8 cellular contexts compared by ENCODE assay signal in genomic region chr3:94234177-94234788, GRCh38.
DNase-seq lines count a peak whose midpoint lies in the region; ATAC-seq and TF ChIP-seq lines count a peak whose summit lies in the region.

No MANE protein-coding gene starts in this region.

- H3K27me3 ChIP-seq in breast epithelium (no peaks in the 10 kb centered on the region), smooth muscle cell (ENCODE audit: low read depth) (no peaks in the 10 kb centered on the region)

- H3K4me2 ChIP-seq in smooth muscle cell, result no peak overlapping the region

- no peak overlapping the region for H3K4me3 Mint-ChIP-seq in MCF 10A (ENCODE audit: unreplicated experiment)

- H3F3A ChIP-seq in smooth muscle cell (ENCODE audit: low read depth), result no peaks in the 10 kb centered on the region

- H3K9ac ChIP-seq in smooth muscle cell (ENCODE audit: low read depth), result no peak overlapping the region

- no peaks in the 10 kb centered on the region for H3K4me1 Mint-ChIP-seq in MCF 10A (ENCODE audit: insufficient read depth, unreplicated experiment)

- CTCF ChIA-PET in MCF 10A (lab: Yijun Ruan, JAX), result interaction anchor here (0.5 to 2.0 kb wide), 39 partner anchors 8 to 1198 kb away, joined by 3 to 30 read pairs (median 4); no protein-coding TSS in a partner anchor

- POLR2A ChIA-PET in MCF 10A (lab: Yijun Ruan, JAX), result interaction anchor here (1.0 kb wide), 1 partner anchor 72 kb away, joined by 3 read pairs; no protein-coding TSS in a partner anchor

- no TSS peak for BruUV-seq in MCF 10A (replicated peaks; lab: Mats Ljungman, UMichigan)

- DNase-seq in MCF 10A (ENCODE audit: unreplicated experiment) (peak; percentile 55), breast epithelium (ENCODE audit: low spot score in 2 of 2) (no peak), RKO (ENCODE audit: low spot score) (peak; percentile 66), fibroblast of pulmonary artery (ENCODE audit: low read depth) (peak; percentile 54), smooth muscle cell (lab: John Stamatoyannopoulos, UW; ENCODE audit: unreplicated experiment) (no peak), mesenteric fat pad (ENCODE audit: low spot score) (no peak), dedifferentiated amniotic fluid mesenchymal stem cell (ENCODE audit: extremely low spot score) (no peak)

- peak; percentile 78 for ATAC-seq in HG03159 (IDR thresholded peaks at IDR 0.05; ENCODE audit: unreplicated experiment)

- intact Hi-C loops in MCF 10A (cut with micrococcal nuclease), result loop anchor here (5.0 kb wide), 1 partner anchor 117 kb away; no protein-coding TSS in a partner anchor
- intact Hi-C loops in breast epithelium (cut with DNase I; ENCODE audit: low total_unique reads), result loop anchor here (5.0 kb wide), 1 partner anchor 1323 kb away; no protein-coding TSS in a partner anchor

- no peak overlapping the region for H2AFZ ChIP-seq in smooth muscle cell (ENCODE audit: low read depth)

- no peak overlapping the region for H3K27ac ChIP-seq in breast epithelium
- H3K27ac ChIP-seq in smooth muscle cell (ENCODE audit: low read depth), result no peak overlapping the region

- TF ChIP-seq CTCF in MCF 10A (IDR thresholded peaks at IDR 0.05; ENCODE audit: unreplicated experiment) (peak; percentile 45), breast epithelium (IDR thresholded peaks at IDR 0.05) (no peak), fibroblast of pulmonary artery (IDR thresholded peaks at IDR 0.05; ENCODE audit: low read length, missing control alignments) (peak; percentile 73), smooth muscle cell (IDR thresholded peaks at IDR 0.05; ENCODE audit: borderline replicate concordance, insufficient read depth, poor library complexity, severe bottlenecking) (peak; percentile 62)

- H3K36me3 ChIP-seq in breast epithelium (no peaks in the 10 kb centered on the region), smooth muscle cell (ENCODE audit: low read depth) (no peaks in the 10 kb centered on the region)

- H3K79me2 ChIP-seq in smooth muscle cell (ENCODE audit: low read depth), result no peaks in the 10 kb centered on the region

- WGBS in smooth muscle cell (ENCODE audit: low lambda C conversion rate), result 26% methylated on average over 4 of the region's 4 CpGs

- H3K9me3 ChIP-seq in breast epithelium (peaks cover 0 to 3% of the 10 kb centered on the region in 2 donors), smooth muscle cell (replicated peaks; ENCODE audit: low read depth) (no peaks in the 10 kb centered on the region)

- H3K27me3 Mint-ChIP-seq in MCF 10A (ENCODE audit: insufficient read depth, unreplicated experiment), result no peaks in the 10 kb centered on the region

- H3K4me3 ChIP-seq in breast epithelium (no peak overlapping the region), fibroblast of pulmonary artery (replicated peaks; ENCODE audit: low read depth, low read length) (no peak overlapping the region), smooth muscle cell (no peak overlapping the region)

- TF ChIP-seq POLR2A in breast epithelium (IDR thresholded peaks at IDR 0.05), result no peak

- no peaks in the 10 kb centered on the region for H3K36me3 Mint-ChIP-seq in MCF 10A (ENCODE audit: insufficient read depth, unreplicated experiment)

- H3K9me3 Mint-ChIP-seq in MCF 10A (ENCODE audit: unreplicated experiment), result no peaks in the 10 kb centered on the region

- no peaks in the 10 kb centered on the region for H4K20me1 ChIP-seq in smooth muscle cell (ENCODE audit: low read depth)

- no peak overlapping the region for H3K27ac Mint-ChIP-seq in MCF 10A (ENCODE audit: low read depth, unreplicated experiment)

- no peaks in the 10 kb centered on the region for H3K4me1 ChIP-seq in breast epithelium
- H3K4me1 ChIP-seq in smooth muscle cell (ENCODE audit: low read depth), result no peaks in the 10 kb centered on the region

Comparison
In these comparisons a context has a peak if more than half of its experiments do, and no peak if none do; other contexts are left out.
1. DNase-seq: peak in MCF 10A (single experiment), RKO (single experiment) and fibroblast of pulmonary artery (single experiment); none in breast epithelium (0 of 2), smooth muscle cell (single experiment), mesenteric fat pad (single experiment) and dedifferentiated amniotic fluid mesenchymal stem cell (single experiment).
2. CTCF ChIP-seq: peak in MCF 10A (single experiment), fibroblast of pulmonary artery (single experiment) and smooth muscle cell (single experiment); none in breast epithelium (0 of 3).